Comparison of ENCODE assay signal across 1 cellular context in genomic region chr4:101334963-101335572, GRCh38.
TF ChIP-seq lines count a peak whose summit lies in the region.

No MANE protein-coding gene starts in this region.

TF ChIP-seq in GM23338, 12 proteins besides CTCF, POLR2A, EP300 and RAD21 (continued from another document):
- TF ChIP-seq REST (IDR thresholded peaks at IDR 0.05; ENCODE audit: unreplicated experiment) (no peak), ZNF331 (CRISPR knock-in tag; IDR thresholded peaks at IDR 0.05; ENCODE audit: low read depth) (no peak), EZH2phosphoT487 (IDR thresholded peaks at IDR 0.05; ENCODE audit: unreplicated experiment) (no peak), JUNB (IDR thresholded peaks at IDR 0.05; ENCODE audit: unreplicated experiment) (no peak), STAT1 (IDR thresholded peaks at IDR 0.05; ENCODE audit: unreplicated experiment) (no peak), ZNF462 (CRISPR knock-in tag; IDR thresholded peaks at IDR 0.05) (no peak), ZNF114 (CRISPR knock-in tag; IDR thresholded peaks at IDR 0.05) (no peak), POLR2AphosphoS5 (IDR thresholded peaks at IDR 0.05; ENCODE audit: low read depth) (no peak), NANOG (IDR thresholded peaks at IDR 0.05; ENCODE audit: borderline replicate concordance) (no peak)
TF ChIP-seq in GM23338: peak in this region for 0.
